Comparison of ENCODE assay signal across 20 cellular contexts in the genomic region with DNA sequence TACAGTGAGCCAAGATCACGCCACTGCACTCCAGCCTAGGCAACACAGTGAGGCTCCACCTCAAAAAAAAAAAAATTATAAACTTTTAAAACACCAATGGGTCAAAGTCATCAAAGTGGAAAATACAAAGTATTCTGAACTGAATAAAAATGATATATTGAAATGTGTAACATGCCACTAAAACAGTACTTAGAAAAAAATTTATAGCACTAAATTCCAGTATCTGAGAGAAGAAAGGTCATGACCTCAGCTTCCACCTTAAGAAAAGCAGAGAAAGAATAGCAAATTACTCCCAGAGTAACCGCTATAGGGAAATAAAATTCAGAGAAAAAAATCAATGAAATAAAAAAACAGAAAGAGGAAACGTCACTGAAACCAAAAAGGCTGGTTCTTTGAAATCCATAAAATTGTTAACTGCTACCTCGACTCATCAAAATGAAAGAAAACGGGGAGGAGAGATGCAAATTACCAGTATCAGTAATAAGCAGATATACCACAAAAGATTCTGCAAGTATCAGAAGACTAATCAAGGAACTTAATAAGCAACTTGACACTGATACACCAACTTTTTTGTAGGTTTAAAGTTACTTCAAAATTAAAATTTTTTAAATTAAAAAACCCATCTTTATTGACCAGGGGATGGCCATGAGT. TPM values are rescaled to one million over a fixed set of nuclear protein-coding genes. Genes with fewer than 3 reads are reported as not detected.
A peak's percentile ranks its signal among the peaks of the same experiment; 100 is the strongest.
DNase-seq lines count a peak whose midpoint lies in the region; ATAC-seq and TF ChIP-seq lines count a peak whose summit lies in the region.
"Had no signal": no experiment of that assay in that cellular context is flagged by ENCODE, and none has a peak within 500 bp of the region (broad histone marks: within the 10 kb centered on the region; RNA-seq: fewer than 3 reads in every experiment).

No MANE protein-coding gene starts in this region.

- H3K9me3 ChIP-seq in Peyer's patch: no peaks in the 10 kb centered on the region
- H3K9me3 ChIP-seq: breast epithelium, spleen, thoracic aorta had no signal

- peaks cover 6 to 9% of the 10 kb centered on the region in 2 donors for H3K4me1 Mint-ChIP-seq in natural killer cell treated with Interleukin-12 subunit alpha and Interleukin-12 subunit beta and Interleukin-15 and Interleukin-18, amount 100 ng/mL, for 72 hours (ENCODE audit: low read depth in 2 of 2)
- peaks cover 0 to 8% of the 10 kb centered on the region in 2 donors for H3K4me1 Mint-ChIP-seq in natural killer cell
- H3K4me1 Mint-ChIP-seq in activated T-helper 1 cell treated with anti-CD3 and anti-CD28 coated beads, Interleukin-12 subunit alpha, Interleukin-12 subunit beta, Interleukin-2, Interleukin-4 antibody, amounts not matched to agents 30 ng/mL and 10 ng/mL and 1 ng/mL, durations not matched to agents 14 hours and 24 hours and 36 hours (ENCODE audit: low read depth): peaks cover 26% of the 10 kb centered on the region
- H3K4me1 Mint-ChIP-seq in stimulated activated naive CD8-positive, alpha-beta T cell treated with anti-CD3 and anti-CD28 coated beads, Interleukin-15, amount 100 ng/mL, for 72 hours: peaks cover 27% of the 10 kb centered on the region
- peaks cover 5 to 10% of the 10 kb centered on the region in 2 donors for H3K4me1 Mint-ChIP-seq in effector memory CD8-positive, alpha-beta T cell (ENCODE audit: low read depth in 2 of 2)

- intact Hi-C loops in natural killer cell (cut with micrococcal nuclease): no loop called here
- intact Hi-C loops in activated T-helper 1 cell treated with anti-CD3 and anti-CD28 coated beads, Interleukin-12 subunit alpha, Interleukin-12 subunit beta, Interleukin-2, Interleukin-4 antibody, amounts not matched to agents 30 ng/mL and 10 ng/mL and 1 ng/mL, durations not matched to agents 14 hours and 24 hours and 36 hours (cut with micrococcal nuclease): no loop called here

- no peak for ATAC-seq in natural killer cell treated with Interleukin-12 subunit alpha and Interleukin-12 subunit beta and Interleukin-15 and Interleukin-18, amount 100 ng/mL, for 72 hours
- no peak for ATAC-seq in natural killer cell
- ATAC-seq in HG03196 (IDR thresholded peaks at IDR 0.05; ENCODE audit: unreplicated experiment): peak; percentile 56
- ATAC-seq in stimulated activated naive CD8-positive, alpha-beta T cell treated with anti-CD3 and anti-CD28 coated beads, Interleukin-15, amount 100 ng/mL, for 72 hours: peak; percentile 59
- ATAC-seq in effector memory CD8-positive, alpha-beta T cell (replicated peaks): no peak

- peak overlapping the region; percentile 25 for H3K4me3 Mint-ChIP-seq in natural killer cell treated with Interleukin-12 subunit alpha and Interleukin-12 subunit beta and Interleukin-15 and Interleukin-18, amount 100 ng/mL, for 72 hours
- H3K4me3 Mint-ChIP-seq in natural killer cell: no peak overlapping the region
- H3K4me3 Mint-ChIP-seq in activated T-helper 1 cell treated with anti-CD3 and anti-CD28 coated beads, Interleukin-12 subunit alpha, Interleukin-12 subunit beta, Interleukin-2, Interleukin-4 antibody, amounts not matched to agents 30 ng/mL and 10 ng/mL and 1 ng/mL, durations not matched to agents 14 hours and 24 hours and 36 hours: no peak overlapping the region
- peak overlapping the region in 1 of 2 donors; percentile 47 for H3K4me3 Mint-ChIP-seq in stimulated activated naive CD8-positive, alpha-beta T cell treated with anti-CD3 and anti-CD28 coated beads, Interleukin-15, amount 100 ng/mL, for 72 hours
- H3K4me3 Mint-ChIP-seq in effector memory CD8-positive, alpha-beta T cell: peak overlapping the region in 1 of 2 donors; percentile 12
- H3K4me3 Mint-ChIP-seq: activated B cell treated with CpG ODN at 0.5 μM for 24 hours; dendritic cell treated with granulocyte-macrophage colony-stimulating factor and Interleukin-4, amounts not matched to agents 40 ng/mL and 50 ng/mL, for 4 days had no signal

- H3K27me3 ChIP-seq in Peyer's patch: no peaks in the 10 kb centered on the region
- H3K27me3 ChIP-seq: breast epithelium, spleen had no signal

- no peaks in the 10 kb centered on the region for H3K4me1 ChIP-seq in Peyer's patch
- H3K4me1 ChIP-seq: breast epithelium had no signal

- TF ChIP-seq POLR2A in Peyer's patch (IDR thresholded peaks at IDR 0.05): no peak

- no peak overlapping the region for H3K4me3 ChIP-seq in Peyer's patch
- H3K4me3 ChIP-seq: breast epithelium, thoracic aorta had no signal

- DNase-seq in natural killer cell treated with Interleukin-12 subunit alpha and Interleukin-12 subunit beta and Interleukin-15 and Interleukin-18, amount 100 ng/mL, for 72 hours (ENCODE audit: low spot score): no peak
- DNase-seq in natural killer cell (no peak), NCI-H774 (lab: John Stamatoyannopoulos, UW) (no peak), Peyer's patch (no peak)
- DNase-seq in activated T-helper 1 cell treated with anti-CD3 and anti-CD28 coated beads, Interleukin-12 subunit alpha, Interleukin-12 subunit beta, Interleukin-2, Interleukin-4 antibody, amounts not matched to agents 30 ng/mL and 10 ng/mL and 1 ng/mL, durations not matched to agents 14 hours and 24 hours and 36 hours (ENCODE audit: low spot score): no peak
- DNase-seq in stimulated activated naive CD8-positive, alpha-beta T cell treated with anti-CD3 and anti-CD28 coated beads, Interleukin-15, amount 100 ng/mL, for 72 hours: no peak
- DNase-seq in effector memory CD8-positive, alpha-beta T cell: no peak
- DNase-seq: activated B cell treated with CpG ODN at 0.5 μM for 24 hours, GF-D8, KG1, NCI-H1092 treated with DMSO at 0.1 percent for 48 hours, NCI-H2081 treated with DMSO at 0.1 percent for 48 hours, NCI-H510A, SHP77 treated with DMSO at 0.1 percent for 48 hours, spleen had no signal

- no peaks in the 10 kb centered on the region for H3K9me3 Mint-ChIP-seq in natural killer cell treated with Interleukin-12 subunit alpha and Interleukin-12 subunit beta and Interleukin-15 and Interleukin-18, amount 100 ng/mL, for 72 hours
- no peaks in the 10 kb centered on the region for H3K9me3 Mint-ChIP-seq in natural killer cell
- H3K9me3 Mint-ChIP-seq in activated T-helper 1 cell treated with anti-CD3 and anti-CD28 coated beads, Interleukin-12 subunit alpha, Interleukin-12 subunit beta, Interleukin-2, Interleukin-4 antibody, amounts not matched to agents 30 ng/mL and 10 ng/mL and 1 ng/mL, durations not matched to agents 14 hours and 24 hours and 36 hours: no peaks in the 10 kb centered on the region
- no peaks in the 10 kb centered on the region for H3K9me3 Mint-ChIP-seq in stimulated activated naive CD8-positive, alpha-beta T cell treated with anti-CD3 and anti-CD28 coated beads, Interleukin-15, amount 100 ng/mL, for 72 hours
- no peaks in the 10 kb centered on the region for H3K9me3 Mint-ChIP-seq in effector memory CD8-positive, alpha-beta T cell
- H3K9me3 Mint-ChIP-seq: activated B cell treated with CpG ODN at 0.5 μM for 24 hours; activated naive CD4-positive, alpha-beta T cell treated with anti-CD3 and anti-CD28 coated beads, Interleukin-2, amount 50 U/mL, for 72 hours; dendritic cell treated with granulocyte-macrophage colony-stimulating factor and Interleukin-4, amounts not matched to agents 40 ng/mL and 50 ng/mL, for 4 days had no signal

- H3K27me3 Mint-ChIP-seq in natural killer cell treated with Interleukin-12 subunit alpha and Interleukin-12 subunit beta and Interleukin-15 and Interleukin-18, amount 100 ng/mL, for 72 hours: no peaks in the 10 kb centered on the region
- no peaks in the 10 kb centered on the region for H3K27me3 Mint-ChIP-seq in natural killer cell (ENCODE audit: low read depth in 2 of 2)
- H3K27me3 Mint-ChIP-seq in activated T-helper 1 cell treated with anti-CD3 and anti-CD28 coated beads, Interleukin-12 subunit alpha, Interleukin-12 subunit beta, Interleukin-2, Interleukin-4 antibody, amounts not matched to agents 30 ng/mL and 10 ng/mL and 1 ng/mL, durations not matched to agents 14 hours and 24 hours and 36 hours (ENCODE audit: insufficient read depth): no peaks in the 10 kb centered on the region
- no peaks in the 10 kb centered on the region for H3K27me3 Mint-ChIP-seq in stimulated activated naive CD8-positive, alpha-beta T cell treated with anti-CD3 and anti-CD28 coated beads, Interleukin-15, amount 100 ng/mL, for 72 hours
- H3K27me3 Mint-ChIP-seq in effector memory CD8-positive, alpha-beta T cell: no peaks in the 10 kb centered on the region
- H3K27me3 Mint-ChIP-seq: activated B cell treated with CpG ODN at 0.5 μM for 24 hours; dendritic cell treated with granulocyte-macrophage colony-stimulating factor and Interleukin-4, amounts not matched to agents 40 ng/mL and 50 ng/mL, for 4 days had no signal

- H3K36me3 ChIP-seq in Peyer's patch: no peaks in the 10 kb centered on the region
- H3K36me3 ChIP-seq: thoracic aorta had no signal

- H3K27ac Mint-ChIP-seq in natural killer cell treated with Interleukin-12 subunit alpha and Interleukin-12 subunit beta and Interleukin-15 and Interleukin-18, amount 100 ng/mL, for 72 hours: no peak overlapping the region
- no peak overlapping the region for H3K27ac Mint-ChIP-seq in natural killer cell
- H3K27ac Mint-ChIP-seq in activated T-helper 1 cell treated with anti-CD3 and anti-CD28 coated beads, Interleukin-12 subunit alpha, Interleukin-12 subunit beta, Interleukin-2, Interleukin-4 antibody, amounts not matched to agents 30 ng/mL and 10 ng/mL and 1 ng/mL, durations not matched to agents 14 hours and 24 hours and 36 hours: peak overlapping the region; percentile 55
- no peak overlapping the region for H3K27ac Mint-ChIP-seq in stimulated activated naive CD8-positive, alpha-beta T cell treated with anti-CD3 and anti-CD28 coated beads, Interleukin-15, amount 100 ng/mL, for 72 hours
- peak overlapping the region in 1 of 2 donors; percentile 48 for H3K27ac Mint-ChIP-seq in effector memory CD8-positive, alpha-beta T cell
- H3K27ac Mint-ChIP-seq: activated B cell treated with CpG ODN at 0.5 μM for 24 hours; dendritic cell treated with granulocyte-macrophage colony-stimulating factor and Interleukin-4, amounts not matched to agents 40 ng/mL and 50 ng/mL, for 4 days had no signal

- no peak overlapping the region for H3K27ac ChIP-seq in Peyer's patch
- H3K27ac ChIP-seq: breast epithelium, spleen, thoracic aorta had no signal

- TF ChIP-seq CTCF in natural killer cell (IDR thresholded peaks at IDR 0.05) (no peak), Peyer's patch (IDR thresholded peaks at IDR 0.05) (no peak)

- H3K36me3 Mint-ChIP-seq in natural killer cell treated with Interleukin-12 subunit alpha and Interleukin-12 subunit beta and Interleukin-15 and Interleukin-18, amount 100 ng/mL, for 72 hours: no peaks in the 10 kb centered on the region
- H3K36me3 Mint-ChIP-seq in natural killer cell: no peaks in the 10 kb centered on the region
- H3K36me3 Mint-ChIP-seq in activated T-helper 1 cell treated with anti-CD3 and anti-CD28 coated beads, Interleukin-12 subunit alpha, Interleukin-12 subunit beta, Interleukin-2, Interleukin-4 antibody, amounts not matched to agents 30 ng/mL and 10 ng/mL and 1 ng/mL, durations not matched to agents 14 hours and 24 hours and 36 hours (ENCODE audit: low read depth): peaks cover 7% of the 10 kb centered on the region
- no peaks in the 10 kb centered on the region for H3K36me3 Mint-ChIP-seq in effector memory CD8-positive, alpha-beta T cell (ENCODE audit: insufficient read depth)
- H3K36me3 Mint-ChIP-seq: activated naive CD4-positive, alpha-beta T cell treated with anti-CD3 and anti-CD28 coated beads, Interleukin-2, amount 50 U/mL, for 72 hours had no signal

RNA-seq across cellular contexts. Expression of gene ATP13A3, which starts 20.8 kb away (rescaled TPM):
- 100 to 1,000 TPM in 1 of 2 donors, 10 to 100 TPM in 1; 67.6 to 157 TPM for total RNA-seq in natural killer cell treated with Interleukin-12 subunit alpha and Interleukin-12 subunit beta and Interleukin-15 and Interleukin-18, amount 100 ng/mL, for 72 hours
- total RNA-seq in natural killer cell (10 to 100 TPM; 62.9 to 79.2 (median 64.2) TPM), Peyer's patch (10 to 100 TPM; 54.3 to 67.2 (median 58.2) TPM)
- total RNA-seq in activated T-helper 1 cell treated with anti-CD3 and anti-CD28 coated beads, Interleukin-12 subunit alpha, Interleukin-12 subunit beta, Interleukin-2, Interleukin-4 antibody, amounts not matched to agents 30 ng/mL and 10 ng/mL and 1 ng/mL, durations not matched to agents 14 hours and 24 hours and 36 hours: 198 and 206 TPM in 2 replicates

Comparison
In these comparisons a context has a peak if more than half of its experiments do, and no peak if none do; other contexts are left out.
1. ATAC-seq: peak in HG03196 (single experiment) and stimulated activated naive CD8-positive, alpha-beta T cell treated with anti-CD3 and anti-CD28 coated beads, Interleukin-15, amount 100 ng/mL, for 72 hours (single experiment); none in natural killer cell treated with Interleukin-12 subunit alpha and Interleukin-12 subunit beta and Interleukin-15 and Interleukin-18, amount 100 ng/mL, for 72 hours (0 of 2), natural killer cell (0 of 3) and effector memory CD8-positive, alpha-beta T cell (single experiment).